Comparison of ENCODE assay signal across 1 cellular context in the genomic region with DNA sequence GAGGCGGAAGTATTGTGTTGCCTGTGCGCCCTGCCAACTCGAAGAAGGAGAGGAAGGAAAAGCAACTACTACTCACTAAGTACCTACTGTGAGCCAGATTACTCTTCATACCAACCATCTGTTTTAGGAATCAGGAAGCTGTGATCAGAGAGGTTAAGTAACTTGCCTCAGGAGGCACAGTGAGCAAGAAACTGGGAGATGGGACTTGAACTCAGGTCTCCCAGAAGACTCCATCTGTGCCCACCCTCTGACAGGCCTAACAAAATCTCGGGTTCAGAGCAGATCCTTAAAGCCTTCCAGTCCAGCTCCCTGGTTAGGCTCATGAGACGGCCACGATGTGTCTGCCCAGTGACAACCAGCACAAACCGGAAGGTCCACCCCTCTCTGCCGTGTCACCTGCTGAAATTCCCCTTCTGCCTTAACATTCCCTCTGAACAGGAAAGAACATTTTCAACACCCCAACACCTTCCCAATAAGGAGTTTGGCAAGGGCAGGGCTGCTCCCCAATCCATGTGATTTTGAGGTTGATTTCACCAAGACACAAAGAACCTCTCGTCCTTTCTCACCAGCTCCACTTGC.
TF ChIP-seq lines count a peak whose summit lies in the region.

No MANE protein-coding gene starts in this region.

TF ChIP-seq in H1, 55 proteins besides CTCF, POLR2A, EP300 and RAD21 (continued from another document):
- no peak for TF ChIP-seq USF2 (IDR thresholded peaks at IDR 0.05; ENCODE audit: low read length)
- TF ChIP-seq JUN (IDR thresholded peaks at IDR 0.05; ENCODE audit: low read depth, low read length), result no peak
- TF ChIP-seq ASH2L (IDR thresholded peaks at IDR 0.05; ENCODE audit: low read length), result no peak
